8 cellular contexts compared by ENCODE assay signal in the genomic region with DNA sequence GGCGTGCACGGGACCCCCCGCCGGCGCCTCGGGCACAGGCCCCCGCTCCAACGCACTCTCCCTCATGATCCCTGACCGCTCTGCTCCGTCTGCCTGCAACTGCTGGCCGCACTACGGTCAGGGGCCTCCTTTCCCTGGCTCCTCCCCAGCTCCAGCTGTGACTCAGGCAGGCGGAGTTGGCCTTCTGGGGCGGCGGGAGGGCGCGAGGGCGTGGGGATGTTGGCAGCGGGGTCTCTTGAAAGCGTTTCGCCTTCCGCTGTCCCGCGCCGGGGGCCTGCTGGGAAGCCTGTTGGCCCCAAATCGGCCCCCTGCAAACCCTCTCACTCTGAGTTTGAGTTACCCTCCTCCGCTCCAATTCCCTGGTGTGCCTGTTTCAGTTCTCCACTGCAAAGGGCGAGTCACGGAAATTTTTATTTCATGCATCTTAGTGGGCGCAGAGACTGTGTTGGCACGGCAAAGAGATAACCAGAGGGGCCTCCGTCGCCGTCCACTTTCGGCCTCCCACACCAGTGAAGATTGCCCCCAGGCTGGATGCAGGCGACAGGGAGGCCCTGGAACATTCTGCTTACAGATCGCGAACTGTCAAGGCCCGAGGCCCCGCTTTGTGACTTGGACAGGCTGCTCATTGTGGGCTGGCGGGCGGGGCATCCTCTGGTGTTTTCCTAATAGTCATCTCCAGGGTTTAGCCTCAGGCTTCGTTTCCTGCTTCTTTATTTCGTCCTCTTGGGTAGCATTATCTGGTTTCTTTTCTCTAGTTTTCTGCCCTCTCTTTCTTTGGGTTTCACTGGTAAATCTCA. TPM values are rescaled to one million over a fixed set of nuclear protein-coding genes. Genes with fewer than 3 reads are reported as not detected.
DNase-seq lines count a peak whose midpoint lies in the region; ATAC-seq and TF ChIP-seq lines count a peak whose summit lies in the region.

Gene CAVIN3 (minus strand): TSS at position 91 of the 797 bp plus-strand sequence. CDS start 25 bp downstream, at position 66.

- H3K27ac ChIP-seq in prostate gland = peak within 1 kb of the TSS; percentile 81 to 88

- H3K4me3 ChIP-seq in AG09309 (ENCODE audit: control insufficient read depth, low read depth, low read length) = peak within 1 kb of the TSS; percentile 75
- peak within 1 kb of the TSS; percentile 32 to 42 for H3K4me3 ChIP-seq in prostate gland

- peak; percentile 47 for ATAC-seq in GM19455 (IDR thresholded peaks at IDR 0.05; ENCODE audit: unreplicated experiment)
- peak; percentile 63 to 73 for ATAC-seq in activated naive CD4-positive, alpha-beta T cell treated with anti-CD3 and anti-CD28 coated beads, Interleukin-2, amount 50 U/mL, for 72 hours
- no peak for ATAC-seq in GM18861 (IDR thresholded peaks at IDR 0.05; ENCODE audit: unreplicated experiment)

- H3K4me3 Mint-ChIP-seq in glutamatergic neuron (ENCODE audit: unreplicated experiment) = peak within 1 kb of the TSS; percentile 75

- no peaks in the 10 kb centered on the region for H3K9me3 ChIP-seq in prostate gland

- 29% methylated on average over 44 of the region's 44 CpGs for WGBS in prostate gland

- H3K4me1 Mint-ChIP-seq in glutamatergic neuron (ENCODE audit: low read depth, unreplicated experiment) = peaks cover 18% of the 10 kb centered on the region

- no peak for TF ChIP-seq EP300 in Ishikawa (IDR thresholded peaks at IDR 0.05; ENCODE audit: borderline replicate concordance)

- no peaks in the 10 kb centered on the region for H3K36me3 ChIP-seq in prostate gland

- no peak for TF ChIP-seq CTCF in AG09309 (IDR thresholded peaks at IDR 0.05; ENCODE audit: control insufficient read depth, insufficient read depth, low read depth, low read length, missing control alignments)
- TF ChIP-seq CTCF in glutamatergic neuron (IDR thresholded peaks at IDR 0.05; ENCODE audit: partially characterized antibody, unreplicated experiment) = no peak
- no peak for TF ChIP-seq CTCF in prostate gland (IDR thresholded peaks at IDR 0.05)

- H3K27me3 ChIP-seq in prostate gland (replicated peaks; ENCODE audit: insufficient read depth) = no peaks in the 10 kb centered on the region

- intact Hi-C loops in prostate gland (cut with DNase I) = loop anchor here (5.0 kb wide), 1 partner anchor 282 kb away; the partner anchor contains the start of genes ILK and RRP8

- no peak for TF ChIP-seq POLR2A in prostate gland (IDR thresholded peaks at IDR 0.05)

- DNase-seq in AG09309 (ENCODE audit: low read depth) (no peak), glutamatergic neuron (peak; percentile 67), prostate gland (ENCODE audit: low spot score) (peak; percentile 17), D341Med (ENCODE audit: low spot score) (no peak)
- DNase-seq in activated naive CD4-positive, alpha-beta T cell treated with anti-CD3 and anti-CD28 coated beads, Interleukin-2, amount 50 U/mL, for 72 hours (ENCODE audit: low spot score in 2 of 2) = peak; percentile 69 to 71

- H3K27ac Mint-ChIP-seq in activated naive CD4-positive, alpha-beta T cell treated with anti-CD3 and anti-CD28 coated beads, Interleukin-2, amount 50 U/mL, for 72 hours = peak within 1 kb of the TSS; percentile 94 to 96
- peak within 1 kb of the TSS; percentile 60 for H3K27ac Mint-ChIP-seq in glutamatergic neuron (ENCODE audit: unreplicated experiment)

- no peaks in the 10 kb centered on the region for H3K9me3 Mint-ChIP-seq in activated naive CD4-positive, alpha-beta T cell treated with anti-CD3 and anti-CD28 coated beads, Interleukin-2, amount 50 U/mL, for 72 hours
- peaks cover 6% of the 10 kb centered on the region for H3K9me3 Mint-ChIP-seq in glutamatergic neuron (ENCODE audit: unreplicated experiment)

- TF ChIP-seq RAD21 in Ishikawa (IDR thresholded peaks at IDR 0.05; ENCODE audit: low read depth) = no peak

- H3K4me1 ChIP-seq in prostate gland (replicated peaks) = no peaks in the 10 kb centered on the region

- H3K27me3 Mint-ChIP-seq in glutamatergic neuron (ENCODE audit: unreplicated experiment) = peaks cover 6% of the 10 kb centered on the region

- H3K36me3 Mint-ChIP-seq in activated naive CD4-positive, alpha-beta T cell treated with anti-CD3 and anti-CD28 coated beads, Interleukin-2, amount 50 U/mL, for 72 hours = peaks cover 0 to 6% of the 10 kb centered on the region in 2 donors
- no peaks in the 10 kb centered on the region for H3K36me3 Mint-ChIP-seq in glutamatergic neuron (ENCODE audit: unreplicated experiment)

TF ChIP-seq in Ishikawa, 13 proteins besides CTCF, POLR2A, EP300 and RAD21:
- TF ChIP-seq ZBTB7A (IDR thresholded peaks at IDR 0.05; ENCODE audit: low read depth) (peak; percentile 46; the same call in 1 of the 2 replicates), FOXM1 (IDR thresholded peaks at IDR 0.05; ENCODE audit: borderline replicate concordance, low read depth) (no peak)

RNA-seq across cellular contexts. Expression of gene CAVIN3, which starts in this region (rescaled TPM):
- 10 to 100 TPM in 1 of 2 donors, 1 to 10 TPM in 1; 4.3 to 20.7 TPM for total RNA-seq in activated naive CD4-positive, alpha-beta T cell treated with anti-CD3 and anti-CD28 coated beads, Interleukin-2, amount 50 U/mL, for 72 hours
- total RNA-seq in glutamatergic neuron (ENCODE audit: unreplicated experiment) (5.9 TPM), prostate gland (10 to 100 TPM; 46.1 to 92.4 TPM)

Comparison
In these comparisons a context has a peak if more than half of its experiments do, and no peak if none do; other contexts are left out.
1. DNase-seq: peak in activated naive CD4-positive, alpha-beta T cell treated with anti-CD3 and anti-CD28 coated beads, Interleukin-2, amount 50 U/mL, for 72 hours (2 of 2), glutamatergic neuron (single experiment) and prostate gland (single experiment); none in AG09309 (single experiment) and D341Med (single experiment).